In the genomic region with DNA sequence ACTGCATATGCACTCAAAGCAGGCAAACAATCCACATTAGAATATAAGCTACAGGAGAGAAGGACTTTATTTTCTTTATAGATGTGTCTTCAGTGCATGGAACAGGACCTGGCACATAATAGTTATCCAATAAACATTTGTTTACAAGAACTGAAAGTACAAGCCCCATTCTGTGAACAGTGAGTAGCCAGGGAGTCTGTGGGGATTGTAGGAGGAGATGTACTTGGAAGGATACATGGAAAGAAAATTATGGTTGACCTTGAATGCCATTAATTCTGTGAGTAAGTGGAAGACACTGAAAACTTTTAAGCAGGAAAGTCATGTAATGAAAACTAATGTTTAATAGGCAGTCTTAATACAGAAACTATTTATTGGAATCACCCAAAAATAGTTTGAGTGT, we compare ENCODE assay signal across 19 cellular contexts. TPM values are rescaled to one million over a fixed set of nuclear protein-coding genes. Genes with fewer than 3 reads are reported as not detected.
A peak's percentile ranks its signal among the peaks of the same experiment; 100 is the strongest.
DNase-seq lines count a peak whose midpoint lies in the region; ATAC-seq and TF ChIP-seq lines count a peak whose summit lies in the region.
"Had no signal": no experiment of that assay in that cellular context is flagged by ENCODE, and none has a peak within 500 bp of the region (broad histone marks: within the 10 kb centered on the region; RNA-seq: fewer than 3 reads in every experiment).

No MANE protein-coding gene starts in this region.

- H3K27me3 ChIP-seq in heart right ventricle = no peaks in the 10 kb centered on the region
- H3K27me3 ChIP-seq in fibroblast of lung (ENCODE audit: control insufficient read depth, insufficient read depth, low read length) = no peaks in the 10 kb centered on the region
- no peaks in the 10 kb centered on the region for H3K27me3 ChIP-seq in muscle layer of duodenum (ENCODE audit: low read depth, low read length)
- H3K27me3 ChIP-seq in vagina = no peaks in the 10 kb centered on the region
- H3K27me3 ChIP-seq: esophagus muscularis mucosa, upper lobe of left lung had no signal

- no peaks in the 10 kb centered on the region for H4K20me1 ChIP-seq in fibroblast of lung (ENCODE audit: control insufficient read depth, extremely low read depth, insufficient read depth, low read length)

- H3K4me2 ChIP-seq in fibroblast of lung (ENCODE audit: extremely low read depth, insufficient read depth, low read length) = peak overlapping the region; percentile 1
- H3K4me2 ChIP-seq: GM23338 had no signal

- no peak overlapping the region for H3K9ac ChIP-seq in fibroblast of lung (ENCODE audit: insufficient read depth, low read length)

- H3K27ac ChIP-seq in heart right ventricle (peak overlapping the region in 9 of 10 donors; percentile 2 to 89 (median 79)), fibroblast of lung (ENCODE audit: insufficient read depth, low read length) (peak overlapping the region; percentile 58), muscle layer of duodenum (ENCODE audit: low read length) (peak overlapping the region; percentile 47), vagina (peak overlapping the region; percentile 72)

- TF ChIP-seq CTCF in heart right ventricle (IDR thresholded peaks at IDR 0.05) (no peak), fibroblast of lung (conservative IDR thresholded peaks at IDR 0.05 in 1 of 2, IDR thresholded peaks at IDR 0.05 in 1 of 2; ENCODE audit: low read depth in 1 of 2, low read length in 2 of 2) (no peak), vagina (IDR thresholded peaks at IDR 0.05) (no peak)

- peaks cover 0 to 40% (median 5%) of the 10 kb centered on the region in 9 donors for H3K36me3 ChIP-seq in heart right ventricle
- peaks cover 5% of the 10 kb centered on the region for H3K36me3 ChIP-seq in fibroblast of lung (ENCODE audit: control insufficient read depth, insufficient read depth, low read length)
- H3K36me3 ChIP-seq in muscle layer of duodenum (ENCODE audit: control insufficient read depth in 1 of 2, insufficient read depth in 2 of 2, low read length in 2 of 2) = peaks cover 0 to 5% of the 10 kb centered on the region in 2 donors
- H3K36me3 ChIP-seq in vagina = peaks cover 0 to 36% of the 10 kb centered on the region in 2 donors
- H3K36me3 ChIP-seq: upper lobe of left lung had no signal

- peak in 2 of 8 donors; percentile 24 to 58 for ATAC-seq in heart right ventricle
- no peak for ATAC-seq in HG03460 (IDR thresholded peaks at IDR 0.05; ENCODE audit: unreplicated experiment)
- ATAC-seq in GM19455 (IDR thresholded peaks at IDR 0.05; ENCODE audit: unreplicated experiment) = no peak
- ATAC-seq: GM23338 had no signal

- H2AFZ ChIP-seq in fibroblast of lung (ENCODE audit: low read length) = no peak overlapping the region

- intact Hi-C loops in heart right ventricle (cut with DNase I) = loop anchor here in 1 of 10 donors (5.0 kb wide), 1 partner anchor 34 kb away; no protein-coding TSS in a partner anchor
- intact Hi-C loops in cardiac septum (cut with DNase I) = no loop called here
- intact Hi-C loops in vagina (cut with DNase I) = no loop called here

- H3K9me3 ChIP-seq in heart right ventricle (peaks cover 0 to under 1% (median 0%) of the 10 kb centered on the region in 11 donors), fibroblast of lung (ENCODE audit: control insufficient read depth, insufficient read depth, low read depth, low read length) (no peaks in the 10 kb centered on the region), muscle layer of duodenum (ENCODE audit: control insufficient read depth in 1 of 2, low read length in 2 of 2) (no peaks in the 10 kb centered on the region), vagina (no peaks in the 10 kb centered on the region)
- H3K9me3 ChIP-seq: esophagus muscularis mucosa, upper lobe of left lung had no signal

- DNase-seq in heart right ventricle (no peak), cardiac septum (ENCODE audit: low spot score) (no peak), fibroblast of lung (ENCODE audit: low read depth in 2 of 2) (peak; percentile 17 to 43), vagina (ENCODE audit: extremely low spot score in 2 of 2) (no peak), SW 1271 (lab: John Stamatoyannopoulos, UW) (no peak)
- DNase-seq: ACHN; activated CD4-positive, alpha-beta T cell treated with anti-CD3 and anti-CD28 coated beads, Interleukin-2, amount 10 ng/mL, durations not matched to agents 24 days and 14 days; Calu3; mesendoderm; NCI-H1092; SIG-M5; stimulated activated CD4-positive, alpha-beta T cell treated with anti-CD3 and anti-CD28 coated beads, Interleukin-2, amount 100 ng/mL, for 48 hours; T1000; upper lobe of left lung had no signal

- no peaks in the 10 kb centered on the region for H3K79me2 ChIP-seq in fibroblast of lung (ENCODE audit: control insufficient read depth, insufficient read depth, low read length)

- peaks cover 14 to 50% (median 34%) of the 10 kb centered on the region in 9 donors for H3K4me1 ChIP-seq in heart right ventricle
- H3K4me1 ChIP-seq in fibroblast of lung (ENCODE audit: control insufficient read depth, extremely low read depth, insufficient read depth, low read length) = peaks cover 29% of the 10 kb centered on the region
- peaks cover 0 to 27% of the 10 kb centered on the region in 2 donors for H3K4me1 ChIP-seq in muscle layer of duodenum (ENCODE audit: control insufficient read depth in 1 of 2, insufficient read depth in 2 of 2, low read length in 2 of 2)
- peaks cover 40% of the 10 kb centered on the region for H3K4me1 ChIP-seq in vagina

- H3K4me3 ChIP-seq in heart right ventricle (no peak overlapping the region), fibroblast of lung (replicated peaks in 1 of 4; ENCODE audit: control extremely low read depth in 1 of 4, insufficient read depth in 1 of 4, low read depth in 3 of 4, low read length in 4 of 4) (no peak overlapping the region), muscle layer of duodenum (ENCODE audit: low read depth in 1 of 2, low read length in 2 of 2) (no peak overlapping the region), vagina (no peak overlapping the region)
- H3K4me3 ChIP-seq: esophagus muscularis mucosa, GM23338, upper lobe of left lung had no signal

- TF ChIP-seq POLR2A in vagina (IDR thresholded peaks at IDR 0.05) = no peak

RNA-seq across cellular contexts. Expression of a gene that starts 28.3 kb away (rescaled TPM):
- total RNA-seq in heart right ventricle (100 to 1,000 TPM in 9 of 10 donors, 10 to 100 TPM in 1; 91.8 to 274 (median 228) TPM), cardiac septum (59.7 TPM), fibroblast of lung (56.2 and 328 TPM in 2 replicates), vagina (172 TPM)
- polyA plus RNA-seq in heart right ventricle (100 to 1,000 TPM in 1 of 2 donors, 10 to 100 TPM in 1; 51.5 to 126 TPM), fibroblast of lung (73.9 and 145 TPM in 2 replicates)
- polyA plus RNA-seq in fibroblast of lung (2012) = 46.8 and 120 TPM in 2 replicates
- 209 and 478 TPM in 2 replicates for polyA minus RNA-seq in fibroblast of lung (ENCODE audit: low replicate concordance)
- total RNA-seq: activated CD4-positive, alpha-beta T cell treated with anti-CD3 and anti-CD28 coated beads, Interleukin-2, amount 10 ng/mL, durations not matched to agents 24 days and 14 days had no signal

Comparison
In these comparisons a context has a peak if more than half of its experiments do, and no peak if none do; other contexts are left out.
1. DNase-seq: peak in fibroblast of lung (2 of 2); none in heart right ventricle (0 of 2), cardiac septum (single experiment), vagina (0 of 2) and SW 1271 (0 of 2).
2. Peak in every context shown above with its lines, with median percentiles within 50 percentile points of each other: H3K27ac ChIP-seq.